In genomic region chr2:110886806-110887573, GRCh38 we compare ENCODE assay signal across 15 cellular contexts.
DNase-seq lines count a peak whose midpoint lies in the region; FAIRE-seq and TF ChIP-seq lines count a peak whose summit lies in the region.
"Had no signal": no experiment of that assay in that cellular context is flagged by ENCODE, and none has a peak within 500 bp of the region (broad histone marks: within the 10 kb centered on the region; RNA-seq: fewer than 3 reads in every experiment).

No MANE protein-coding gene starts in this region.

- no peak overlapping the region for H3K4me2 ChIP-seq in H9 (ENCODE audit: insufficient read depth, insufficient read length, low read length)
- H3K4me2 ChIP-seq: A549, BLaER1 had no signal

- DNase-seq in H9 (no peak), MV-4-11 (lab: John Stamatoyannopoulos, UW) (peak; percentile 15), endodermal cell (no peak), RCC 7860 (ENCODE audit: low spot score) (no peak), NCI-H1417 (lab: John Stamatoyannopoulos, UW) (no peak)
- DNase-seq in activated T-cell treated with anti-CD3 and anti-CD28 coated beads, Interleukin-2, amount 50 U/mL, for 48 hours, result no peak
- DNase-seq: AML-193; Caco-2; CD8-positive, alpha-beta memory T cell; DND-41; GDM1 had no signal

- H3K4me1 ChIP-seq in H9 (ENCODE audit: insufficient read depth, low read length), result no peaks in the 10 kb centered on the region
- no peaks in the 10 kb centered on the region for H3K4me1 ChIP-seq in endodermal cell (ENCODE audit: control insufficient read depth, insufficient read depth, low read length)
- H3K4me1 ChIP-seq: A549, BLaER1, Caco-2 had no signal

- no peak overlapping the region for H4K5ac ChIP-seq in H9 (ENCODE audit: insufficient read length, low read depth, low read length)

- H3K23ac ChIP-seq in H9 (ENCODE audit: insufficient read length, low read depth, low read length), result no peak overlapping the region

- no peak for FAIRE-seq in RCC 7860 (lab: Jason Lieb, UNC)
- FAIRE-seq: A549, GM12892, GM19239 had no signal

- H2BK15ac ChIP-seq in H9 (ENCODE audit: low read depth, low read length), result no peak overlapping the region

- no peaks in the 10 kb centered on the region for H3K79me2 ChIP-seq in H9 (ENCODE audit: insufficient read depth, low read length)

- TF ChIP-seq CTCF in H9 (conservative IDR thresholded peaks at IDR 0.05) (peak; percentile 45; the same call in 2 of the 3 replicates), endodermal cell (conservative IDR thresholded peaks at IDR 0.05) (peak; percentile 57)

- no peak overlapping the region for H2AFZ ChIP-seq in H9 (ENCODE audit: low read length)

- H3K4me3 ChIP-seq in endodermal cell (ENCODE audit: low read length), result no peak overlapping the region
- H3K4me3 ChIP-seq: A549, BLaER1 had no signal

- H3K27ac ChIP-seq in H9 (ENCODE audit: insufficient read length, low read depth, low read length), result no peak overlapping the region
- no peak overlapping the region for H3K27ac ChIP-seq in endodermal cell (ENCODE audit: low read depth, low read length)
- H3K27ac ChIP-seq: A549, BLaER1 had no signal

- no peak overlapping the region for H4K8ac ChIP-seq in H9 (replicated peaks; ENCODE audit: insufficient read length, low read depth, low read length)

- no peak overlapping the region for H3K18ac ChIP-seq in H9 (ENCODE audit: insufficient read length, low read depth, low read length)

- H3K4ac ChIP-seq in H9 (ENCODE audit: low read depth, low read length), result no peak overlapping the region

- H3K23me2 ChIP-seq in H9 (ENCODE audit: insufficient read length, low read depth, low read length, poor library complexity, severe bottlenecking), result no peaks in the 10 kb centered on the region

- WGBS in H9 (ENCODE audit: extremely low coverage, insufficient read length, low lambda C conversion rate), result no CpG with 5 or more reads among the region's 11 CpGs
- 82 to 87% methylated on average over 7 to 11 of the region's 11 CpGs for WGBS in endodermal cell (ENCODE audit: insufficient coverage in 1 of 2, insufficient read length in 1 of 2), 2 experiments

- no peak overlapping the region for H3K4me3 Mint-ChIP-seq in H9
- no peak overlapping the region for H3K4me3 Mint-ChIP-seq in endodermal cell

- H3K56ac ChIP-seq in H9 (ENCODE audit: insufficient read length, low read depth, low read length), result no peak overlapping the region

- no peaks in the 10 kb centered on the region for H4K20me1 ChIP-seq in H9 (ENCODE audit: control insufficient read depth, insufficient read depth, insufficient read length)
- H4K20me1 ChIP-seq: BLaER1 had no signal

- no peak overlapping the region for H3K9ac ChIP-seq in H9 (ENCODE audit: extremely low read depth, insufficient read length, low read length)
- no peak overlapping the region for H3K9ac ChIP-seq in endodermal cell (ENCODE audit: extremely low read depth, low read length, poor library complexity, severe bottlenecking)
- H3K9ac ChIP-seq: BLaER1 had no signal

- no peaks in the 10 kb centered on the region for H3K27me3 ChIP-seq in H9 (ENCODE audit: insufficient read depth, low read length)
- no peaks in the 10 kb centered on the region for H3K27me3 ChIP-seq in endodermal cell (ENCODE audit: control insufficient read depth, insufficient read depth, low read length, poor library complexity, severe bottlenecking)
- H3K27me3 ChIP-seq: BLaER1 had no signal

- H2BK5ac ChIP-seq in H9 (ENCODE audit: insufficient read length, low read length), result no peak overlapping the region

- H3K27ac Mint-ChIP-seq in H9 (peak overlapping the region in 2 of 3 experiments; percentile 5 to 93; a peak in 4 of 7 replicates), endodermal cell (peak overlapping the region; percentile 39)
- H3K27ac Mint-ChIP-seq: CD8-positive, alpha-beta memory T cell had no signal

- no peak overlapping the region for H4K91ac ChIP-seq in H9 (ENCODE audit: insufficient read length, low read depth, low read length)

- H3K4me1 Mint-ChIP-seq in H9 (peaks cover 0 to 8% of the 10 kb centered on the region in 2 experiments; a peak in 1 of 4 replicates), endodermal cell (no peaks in the 10 kb centered on the region)
- H3K4me1 Mint-ChIP-seq: CD8-positive, alpha-beta memory T cell had no signal

- H2AK5ac ChIP-seq in H9 (ENCODE audit: insufficient read length, low read length), result no peak overlapping the region

- H3K9me3 Mint-ChIP-seq in H9 (peaks cover 3% of the 10 kb centered on the region in 2 experiments; a peak in 1 of 5 replicates), endodermal cell (peaks cover 11% of the 10 kb centered on the region)

- no peaks in the 10 kb centered on the region for H3K27me3 Mint-ChIP-seq in H9 (ENCODE audit: low read depth)
- no peaks in the 10 kb centered on the region for H3K27me3 Mint-ChIP-seq in endodermal cell (ENCODE audit: insufficient read depth)

- H3K14ac ChIP-seq in H9 (ENCODE audit: insufficient read depth, low read length), result no peak overlapping the region

- no peaks in the 10 kb centered on the region for H3K79me1 ChIP-seq in H9 (ENCODE audit: insufficient read depth, low read depth, low read length, poor library complexity, severe bottlenecking)

- no peak overlapping the region for H3T11ph ChIP-seq in H9 (ENCODE audit: low read length)

- H3K9me3 ChIP-seq in H9 (ENCODE audit: control insufficient read depth, low read depth, low read length), result no peaks in the 10 kb centered on the region
- H3K9me3 ChIP-seq in endodermal cell (ENCODE audit: control insufficient read depth, low read length), result peaks cover 7% of the 10 kb centered on the region
- H3K9me3 ChIP-seq: BLaER1, Caco-2 had no signal

- no peak overlapping the region for H2BK12ac ChIP-seq in H9 (ENCODE audit: insufficient read length, low read depth, low read length)

- H3K36me3 Mint-ChIP-seq in H9 (ENCODE audit: insufficient read depth in 1 of 3, low read depth in 3 of 3) (peaks cover 9 to 24% (median 13%) of the 10 kb centered on the region in 3 experiments; a peak in 6 of 7 replicates), endodermal cell (ENCODE audit: low read depth) (peaks cover 11% of the 10 kb centered on the region)

- no peaks in the 10 kb centered on the region for H3K36me3 ChIP-seq in endodermal cell (ENCODE audit: control insufficient read depth, insufficient read depth, low read length)
- H3K36me3 ChIP-seq: BLaER1 had no signal

- H2BK20ac ChIP-seq in H9 (ENCODE audit: low read depth, low read length, poor library complexity, severe bottlenecking), result no peak overlapping the region

- no peak overlapping the region for H2BK120ac ChIP-seq in H9 (ENCODE audit: low read depth, low read length, poor library complexity, severe bottlenecking)
